Comparison of ENCODE assay signal across 8 cellular contexts in the genomic region with DNA sequence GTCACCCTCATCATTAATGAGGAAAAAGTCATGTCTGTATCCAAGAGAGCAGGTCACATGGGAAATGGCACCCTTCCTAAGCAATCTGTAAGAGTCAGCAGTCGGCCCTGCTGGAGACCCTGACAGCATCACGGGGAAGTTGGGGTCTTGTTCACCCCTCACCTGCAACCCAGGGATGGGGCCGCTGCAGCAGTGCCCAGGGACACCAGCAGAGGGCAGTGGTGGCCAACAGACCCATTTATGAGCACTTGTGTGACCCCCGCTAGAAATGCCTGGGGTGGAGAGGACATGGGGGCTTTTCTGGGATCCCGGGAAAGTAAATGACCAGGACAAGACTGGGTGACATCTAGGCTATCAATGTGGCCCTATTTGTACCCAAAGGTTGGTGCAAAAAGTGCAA. TPM values are rescaled to one million over a fixed set of nuclear protein-coding genes. Genes with fewer than 3 reads are reported as not detected.
DNase-seq lines count a peak whose midpoint lies in the region; ATAC-seq, FAIRE-seq and TF ChIP-seq lines count a peak whose summit lies in the region.

No MANE protein-coding gene starts in this region.

- DNase-seq in GM20000 (ENCODE audit: low spot score) (peak; percentile 56), endothelial cell of umbilical vein (ENCODE audit: low read depth, low spot score) (peak; percentile 9), H4 (ENCODE audit: low spot score) (no peak), DMS79 treated with DMSO at 0.1 percent for 48 hours (lab: John Stamatoyannopoulos, UW) (no peak), hepatic stellate cell (ENCODE audit: low spot score) (no peak)
- peak; percentile 7 to 32 for DNase-seq in stimulated activated CD4-positive, alpha-beta T cell treated with anti-CD3 and anti-CD28 coated beads, Interleukin-4, amount 100 ng/mL, for 48 hours (ENCODE audit: low read depth in 2 of 2)

- H3K9me3 ChIP-seq in endothelial cell of umbilical vein (replicated peaks; ENCODE audit: control insufficient read depth, insufficient read depth, low read length), result no peaks in the 10 kb centered on the region

- H3K36me3 ChIP-seq in endothelial cell of umbilical vein (ENCODE audit: control insufficient read depth in 2 of 2, extremely low read depth in 1 of 2, insufficient read depth in 2 of 2, low read length in 2 of 2), result no peaks in the 10 kb centered on the region

- dilution Hi-C loops in endothelial cell of umbilical vein (cut with MboI; ENCODE audit: extremely low pct_ligation_motif_present, low sequenced_read_pairs), result no loop called here

- no peaks in the 10 kb centered on the region for H3K79me2 ChIP-seq in endothelial cell of umbilical vein (ENCODE audit: control insufficient read depth, insufficient read depth, low read length)

- no peak for ATAC-seq in HG03521 (IDR thresholded peaks at IDR 0.05; ENCODE audit: unreplicated experiment)

- peak; percentile 67 for TF ChIP-seq CTCF in GM20000 (IDR thresholded peaks at IDR 0.05; ENCODE audit: extremely low read depth, missing control alignments)
- TF ChIP-seq CTCF in WI38 (IDR thresholded peaks at IDR 0.05; ENCODE audit: low read depth, low read length), result peak; percentile 90
- peak; percentile 69 to 75 for TF ChIP-seq CTCF in endothelial cell of umbilical vein (IDR thresholded peaks at IDR 0.05; ENCODE audit: extremely low read depth in 1 of 2, insufficient read depth in 1 of 2, low read depth in 1 of 2, low read length in 2 of 2)

- BruUV-seq in endothelial cell of umbilical vein (replicated peaks; lab: Mats Ljungman, UMichigan), result no TSS peak

- no peak overlapping the region for H3K4me2 ChIP-seq in endothelial cell of umbilical vein (ENCODE audit: insufficient read depth, low read length)

- no peaks in the 10 kb centered on the region for H4K20me1 ChIP-seq in endothelial cell of umbilical vein (replicated peaks; ENCODE audit: control insufficient read depth, extremely low read depth, insufficient read depth, low read length)

- CTCF ChIA-PET in endothelial cell of umbilical vein (lab: Charles Lee), result interaction anchor here (0.6 to 2.0 kb wide), 10 partner anchors 10 to 1303 kb away, joined by 3 to 10 read pairs (median 4); no protein-coding TSS in a partner anchor

- POLR2A ChIA-PET in endothelial cell of umbilical vein (lab: Charles Lee), result no interaction called here

- peaks cover 0 to 1% of the 10 kb centered on the region in 2 experiments for H3K27me3 ChIP-seq in endothelial cell of umbilical vein (ENCODE audit: control insufficient read depth in 2 of 2, insufficient read depth in 2 of 2, low read length in 2 of 2)

- no peak overlapping the region for H2AFZ ChIP-seq in endothelial cell of umbilical vein (ENCODE audit: low read depth, low read length)

- no peak for FAIRE-seq in endothelial cell of umbilical vein (lab: Jason Lieb, UNC)

- H3K4me3 ChIP-seq in WI38 (ENCODE audit: low read depth, low read length) (no peak overlapping the region), endothelial cell of umbilical vein (replicated peaks in 1 of 3; ENCODE audit: insufficient read depth in 1 of 3, low read depth in 1 of 3, low read length in 3 of 3) (no peak overlapping the region)

- no peaks in the 10 kb centered on the region for H3K4me1 ChIP-seq in endothelial cell of umbilical vein (ENCODE audit: control insufficient read depth, extremely low read depth, insufficient read depth, low read length)

- H3K9me1 ChIP-seq in endothelial cell of umbilical vein (replicated peaks; ENCODE audit: control insufficient read depth, extremely low read depth, insufficient read depth, low read length), result no peaks in the 10 kb centered on the region

- H3K27ac ChIP-seq in endothelial cell of umbilical vein (ENCODE audit: insufficient read depth, low read depth, low read length), result no peak overlapping the region

- no peak for TF ChIP-seq POLR2A in endothelial cell of umbilical vein (IDR thresholded peaks at IDR 0.05; ENCODE audit: low read depth, low read length)

- intact Hi-C loops in endothelial cell of umbilical vein (cut with micrococcal nuclease), result loop anchor here (1.0 to 5.0 kb wide), 2 partner anchors 17 to 595 kb away; no protein-coding TSS in a partner anchor

- H3K9ac ChIP-seq in endothelial cell of umbilical vein (replicated peaks; ENCODE audit: extremely low read depth, insufficient read depth, low read length), result no peak overlapping the region

TF ChIP-seq in endothelial cell of umbilical vein, 7 proteins besides CTCF, POLR2A, EP300 and RAD21:
- TF ChIP-seq POLR2AphosphoS5 (IDR thresholded peaks at IDR 0.05; ENCODE audit: insufficient read depth, low read depth, low read length) (no peak), JUN (IDR thresholded peaks at IDR 0.05; ENCODE audit: borderline replicate concordance, insufficient read depth, insufficient read length, low read depth) (no peak), GATA2 (IDR thresholded peaks at IDR 0.05; ENCODE audit: insufficient read depth, insufficient read length, low read depth, low read length) (no peak), MYC (IDR thresholded peaks at IDR 0.05; ENCODE audit: low read depth, low read length) (no peak), FOS (IDR thresholded peaks at IDR 0.05; ENCODE audit: borderline replicate concordance, insufficient read depth, low read length) (no peak), EZH2 (IDR thresholded peaks at IDR 0.05; ENCODE audit: borderline replicate concordance, low read depth, low read length, severe bottlenecking) (no peak)
- TF ChIP-seq, protein P1, sequence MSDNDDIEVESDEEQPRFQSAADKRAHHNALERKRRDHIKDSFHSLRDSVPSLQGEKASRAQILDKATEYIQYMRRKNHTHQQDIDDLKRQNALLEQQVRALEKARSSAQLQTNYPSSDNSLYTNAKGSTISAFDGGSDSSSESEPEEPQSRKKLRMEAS (IDR thresholded peaks at IDR 0.05; ENCODE audit: insufficient read depth, insufficient read length), result no peak

RNA-seq across cellular contexts. Expression of a gene that starts 35.9 kb away (rescaled TPM):
- total RNA-seq in endothelial cell of umbilical vein, result not detected in 2 replicates
- not detected in 2 replicates for polyA plus RNA-seq in endothelial cell of umbilical vein
- not detected in 2 replicates for polyA plus RNA-seq in endothelial cell of umbilical vein (2011; cell fraction: cytosol; rRNA removed)
- polyA plus RNA-seq in endothelial cell of umbilical vein (2011; cell fraction: nucleus; rRNA removed), result not detected in 2 replicates
- polyA plus RNA-seq in endothelial cell of umbilical vein (2012), result not detected in 2 replicates
- not detected in 2 replicates for polyA minus RNA-seq in endothelial cell of umbilical vein
- polyA minus RNA-seq in endothelial cell of umbilical vein (2011; cell fraction: cytosol; rRNA and poly(A)+ RNA removed), result not detected
- not detected in 2 replicates for polyA minus RNA-seq in endothelial cell of umbilical vein (2011; cell fraction: nucleus; rRNA and poly(A)+ RNA removed)
- total RNA-seq in H4 (2014; rRNA removed; shearing (Covaris generic)), result not detected in 2 replicates

Comparison
In these comparisons a context has a peak if more than half of its experiments do, and no peak if none do; other contexts are left out.
1. DNase-seq: peak in GM20000 (single experiment), endothelial cell of umbilical vein (single experiment) and stimulated activated CD4-positive, alpha-beta T cell treated with anti-CD3 and anti-CD28 coated beads, Interleukin-4, amount 100 ng/mL, for 48 hours (2 of 2); none in H4 (single experiment), DMS79 treated with DMSO at 0.1 percent for 48 hours (single experiment) and hepatic stellate cell (single experiment).
2. Peak in every context shown above with its lines, with median percentiles within 50 percentile points of each other: CTCF ChIP-seq.